Comparison of ENCODE assay signal across 33 cellular contexts in the genomic region with DNA sequence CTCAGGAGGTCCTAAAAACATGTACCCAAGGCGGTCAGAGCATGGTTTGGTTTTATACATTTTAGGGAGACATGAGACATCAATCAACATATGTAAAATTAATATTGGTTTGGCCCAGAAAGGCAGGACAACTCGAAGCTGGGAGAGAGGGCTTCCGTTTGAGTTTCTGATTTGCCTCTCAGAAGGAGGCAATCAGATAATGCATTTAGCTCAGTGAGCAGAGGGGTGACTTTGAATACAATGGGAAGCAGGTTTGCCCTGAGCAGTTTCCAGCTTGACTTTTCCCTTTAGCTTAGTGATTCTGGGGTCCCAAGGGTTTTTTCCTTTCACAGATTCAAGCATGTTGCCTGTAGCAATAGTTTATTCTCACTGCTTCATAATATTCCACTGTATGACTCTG.
"Had no signal": no experiment of that assay in that cellular context is flagged by ENCODE, and none has a peak within 500 bp of the region (broad histone marks: within the 10 kb centered on the region; RNA-seq: fewer than 3 reads in every experiment).

No MANE protein-coding gene starts in this region.

- H3K27ac Mint-ChIP-seq: activated CD4-positive, alpha-beta memory T cell treated with anti-CD3 and anti-CD28 coated beads, Interleukin-2, amount 10 ng/mL, durations not matched to agents 7 days and 5 days; activated CD4-positive, alpha-beta T cell treated with anti-CD3 and anti-CD28 coated beads, Interleukin-2, amount 10 ng/mL, durations not matched to agents 7 days and 5 days; activated naive CD4-positive, alpha-beta T cell treated with anti-CD3 and anti-CD28 coated beads, Interleukin-2, amount 50 U/mL, for 24 hours; activated naive CD8-positive, alpha-beta T cell treated with anti-CD3 and anti-CD28 coated beads, Interleukin-2, amount 50 U/mL, for 24 hours; activated T-helper 2 cell treated with anti-CD3 and anti-CD28 coated beads, Interferon-gamma antibody, Interleukin-2, Interleukin-4, amounts not matched to agents 10 μg/mL and 5 μg/mL and 100 μg/mL, durations not matched to agents 14 hours and 24 hours and 36 hours; dendritic cell treated with granulocyte-macrophage colony-stimulating factor and Interleukin-4, amounts not matched to agents 40 ng/mL and 50 ng/mL, for 4 days; mesothelial cell of epicardium; nephron progenitor cell; stimulated activated memory B cell treated with anti-CD40 and anti-IgM and Interleukin-4, amounts not matched to agents 10 μg/mL and 1 μg/mL and 100 μg/mL, for 72 hours; T-helper 1 cell treated with Interleukin-12 subunit alpha and Interleukin-12 subunit beta and Interleukin-4 antibody, amounts not matched to agents 30 μg/mL and 1 μg/mL, for 36 hours had no signal

- H3K9me3 ChIP-seq: breast epithelium, esophagus squamous epithelium, right atrium auricular region, stomach, suprapubic skin, tibial artery had no signal

- H3K4me3 ChIP-seq: breast epithelium, esophagus squamous epithelium, right atrium auricular region, smooth muscle cell, stomach, suprapubic skin, tibial artery had no signal

- ATAC-seq: activated naive CD8-positive, alpha-beta T cell treated with anti-CD3 and anti-CD28 coated beads, Interleukin-2, amount 50 U/mL, for 24 hours; activated T-cell treated with anti-CD3 and anti-CD28 coated beads, Interleukin-2, amount 50 U/mL, for 4 hours; left ventricle myocardium superior; stimulated activated memory B cell treated with anti-CD40 and anti-IgM and Interleukin-4, amounts not matched to agents 10 μg/mL and 1 μg/mL and 100 μg/mL, for 72 hours had no signal

- H3K4me3 Mint-ChIP-seq: activated CD4-positive, alpha-beta memory T cell treated with anti-CD3 and anti-CD28 coated beads, Interleukin-2, amount 10 ng/mL, durations not matched to agents 7 days and 5 days; activated CD4-positive, alpha-beta T cell treated with anti-CD3 and anti-CD28 coated beads, Interleukin-2, amount 10 ng/mL, durations not matched to agents 7 days and 5 days; activated naive CD4-positive, alpha-beta T cell treated with anti-CD3 and anti-CD28 coated beads, Interleukin-2, amount 50 U/mL, for 24 hours; activated naive CD8-positive, alpha-beta T cell treated with anti-CD3 and anti-CD28 coated beads, Interleukin-2, amount 50 U/mL, for 24 hours; activated T-cell treated with anti-CD3 and anti-CD28 coated beads, Interleukin-2, amount 50 U/mL, for 4 hours; central memory CD8-positive, alpha-beta T cell; dendritic cell treated with granulocyte-macrophage colony-stimulating factor and Interleukin-4, amounts not matched to agents 40 ng/mL and 50 ng/mL, for 4 days; mesothelial cell of epicardium; nephron progenitor cell; stimulated activated memory B cell treated with anti-CD40 and anti-IgM and Interleukin-4, amounts not matched to agents 10 μg/mL and 1 μg/mL and 100 μg/mL, for 72 hours; T-helper 1 cell treated with Interleukin-12 subunit alpha and Interleukin-12 subunit beta and Interleukin-4 antibody, amounts not matched to agents 30 μg/mL and 1 μg/mL, for 36 hours had no signal

- H3K4me2 ChIP-seq: smooth muscle cell had no signal

- H3K27me3 Mint-ChIP-seq: central memory CD8-positive, alpha-beta T cell; dendritic cell treated with granulocyte-macrophage colony-stimulating factor and Interleukin-4, amounts not matched to agents 40 ng/mL and 50 ng/mL, for 4 days; naive B cell; stimulated activated memory B cell treated with anti-CD40 and anti-IgM and Interleukin-4, amounts not matched to agents 10 μg/mL and 1 μg/mL and 100 μg/mL, for 72 hours had no signal

- H3K27me3 ChIP-seq: breast epithelium, esophagus squamous epithelium, right atrium auricular region, stomach, suprapubic skin, tibial artery had no signal

- H3K27ac ChIP-seq: breast epithelium, epithelial cell of prostate, esophagus squamous epithelium, parathyroid adenoma, right atrium auricular region, stomach, suprapubic skin, tibial artery, WERI-Rb-1 had no signal

- H3K36me3 ChIP-seq: breast epithelium, esophagus squamous epithelium, right atrium auricular region, stomach, suprapubic skin, tibial artery, WERI-Rb-1 had no signal

- H2AFZ ChIP-seq: parathyroid adenoma had no signal

- H3K4me1 ChIP-seq: breast epithelium had no signal

- DNase-seq: activated CD4-positive, alpha-beta memory T cell treated with anti-CD3 and anti-CD28 coated beads, Interleukin-2, amount 10 ng/mL, durations not matched to agents 7 days and 5 days; activated CD4-positive, alpha-beta T cell treated with anti-CD3 and anti-CD28 coated beads for 1 hour; activated CD4-positive, alpha-beta T cell treated with anti-CD3 and anti-CD28 coated beads, Interleukin-2, amount 10 ng/mL, durations not matched to agents 7 days and 5 days; activated CD8-positive, alpha-beta memory T cell treated with anti-CD3 and anti-CD28 coated beads, Interleukin-2, amount 50 U/mL, for 48 hours; activated naive CD8-positive, alpha-beta T cell treated with anti-CD3 and anti-CD28 coated beads, Interleukin-2, amount 50 U/mL, for 24 hours; activated T-cell treated with anti-CD3 and anti-CD28 coated beads, Interleukin-2, amount 50 U/mL, for 4 hours; amygdala; esophagus squamous epithelium; left ventricle myocardium superior; naive B cell; nephron progenitor cell; nucleus accumbens; stimulated activated CD4-positive, alpha-beta T cell treated with anti-CD3 and anti-CD28 coated beads, Interleukin-1b, Interleukin-23, amount 100 ng/mL, for 48 hours; stimulated activated CD4-positive, alpha-beta T cell treated with anti-CD3 and anti-CD28 coated beads, Interleukin-4, amount 100 ng/mL, for 4 hours; stimulated activated CD8-positive, alpha-beta memory T cell treated with anti-CD3 and anti-CD28 coated beads, Interleukin-4, amount 100 ng/mL, for 48 hours; stomach; SW 1271; T1000; tibial artery; WERI-Rb-1 had no signal

- H3K9me3 Mint-ChIP-seq: activated naive CD8-positive, alpha-beta T cell treated with anti-CD3 and anti-CD28 coated beads, Interleukin-2, amount 50 U/mL, for 24 hours; central memory CD8-positive, alpha-beta T cell; dendritic cell treated with granulocyte-macrophage colony-stimulating factor and Interleukin-4, amounts not matched to agents 40 ng/mL and 50 ng/mL, for 4 days had no signal

- H3K9ac ChIP-seq: parathyroid adenoma had no signal
